In genomic region chr9:26939934-26940711, GRCh38 we compare ENCODE assay signal across 21 cellular contexts. TPM values are rescaled to one million over a fixed set of nuclear protein-coding genes. Genes with fewer than 3 reads are reported as not detected.
DNase-seq lines count a peak whose midpoint lies in the region; ATAC-seq, FAIRE-seq and TF ChIP-seq lines count a peak whose summit lies in the region.
"Had no signal": no experiment of that assay in that cellular context is flagged by ENCODE, and none has a peak within 500 bp of the region (broad histone marks: within the 10 kb centered on the region; RNA-seq: fewer than 3 reads in every experiment).

No MANE protein-coding gene starts in this region.

- H3K4me3 ChIP-seq in adipocyte (ENCODE audit: low read length), result no peak overlapping the region
- peak overlapping the region in 2 of 4 donors; percentile 6 to 7 for H3K4me3 ChIP-seq in gastrocnemius medialis
- no peak overlapping the region for H3K4me3 ChIP-seq in body of pancreas

- H3K4me1 ChIP-seq in adipocyte (ENCODE audit: control insufficient read depth, insufficient read depth, low read length), result peaks cover 17% of the 10 kb centered on the region
- peaks cover 36 to 58% of the 10 kb centered on the region in 2 donors for H3K4me1 ChIP-seq in gastrocnemius medialis
- peaks cover 16% of the 10 kb centered on the region for H3K4me1 ChIP-seq in body of pancreas

- H3K27ac ChIP-seq in gastrocnemius medialis (peak overlapping the region; percentile 2 to 64 (median 60)), body of pancreas (no peak overlapping the region)
- H3K27ac ChIP-seq: C4-2B had no signal

- H3K27me3 Mint-ChIP-seq in activated CD8-positive, alpha-beta memory T cell treated with anti-CD3 and anti-CD28 coated beads, Interleukin-2, amount 10 ng/mL, durations not matched to agents 7 days and 5 days, result no peaks in the 10 kb centered on the region
- H3K27me3 Mint-ChIP-seq: stimulated activated memory B cell treated with anti-CD40 and anti-IgM and Interleukin-4, amounts not matched to agents 10 μg/mL and 1 μg/mL and 100 μg/mL, for 72 hours; type B pancreatic cell had no signal

- H3K4me1 Mint-ChIP-seq in activated CD8-positive, alpha-beta memory T cell treated with anti-CD3 and anti-CD28 coated beads, Interleukin-2, amount 10 ng/mL, durations not matched to agents 7 days and 5 days, result peaks cover 59% of the 10 kb centered on the region

- intact Hi-C loops in gastrocnemius medialis (cut with DNase I; ENCODE audit: low total_unique reads) (loop anchor here (10.0 kb wide), 1 partner anchor 635 kb away; the partner anchor contains the start of gene C9orf72), body of pancreas (cut with DNase I) (no loop called here), sciatic nerve (cut with DNase I) (no loop called here)

- in situ Hi-C loops in gastrocnemius medialis (cut with MboI; ENCODE audit: low sequenced_read_pairs in 4 of 4), result loop anchor here in 3 of 4 donors (10.0 to 25.0 kb wide), 3 partner anchors 55 to 635 kb away; partner anchors contain the start of gene C9orf72 (in 2 of the 3)

- peaks cover 11% of the 10 kb centered on the region for H3K9me3 ChIP-seq in adipocyte (ENCODE audit: control insufficient read depth, low read length)
- H3K9me3 ChIP-seq in gastrocnemius medialis, result peaks cover 0 to 7% (median 0%) of the 10 kb centered on the region in 3 donors
- H3K9me3 ChIP-seq in body of pancreas, result peaks cover 0 to 7% (median 0%) of the 10 kb centered on the region in 3 donors

- peak; percentile 37 for ATAC-seq in activated CD8-positive, alpha-beta memory T cell treated with anti-CD3 and anti-CD28 coated beads, Interleukin-2, amount 10 ng/mL, durations not matched to agents 7 days and 5 days
- ATAC-seq in gastrocnemius medialis, result no peak
- ATAC-seq in body of pancreas, result no peak
- no peak for ATAC-seq in sciatic nerve
- ATAC-seq: stimulated activated memory B cell treated with anti-CD40 and anti-IgM and Interleukin-4, amounts not matched to agents 10 μg/mL and 1 μg/mL and 100 μg/mL, for 72 hours; WTC11 had no signal

- TF ChIP-seq CTCF in gastrocnemius medialis (IDR thresholded peaks at IDR 0.05 in 4 of 5, conservative IDR thresholded peaks at IDR 0.05 in 1 of 5) (no peak), body of pancreas (IDR thresholded peaks at IDR 0.05) (no peak)

- peak overlapping the region; percentile 6 for H3K4me3 Mint-ChIP-seq in activated CD8-positive, alpha-beta memory T cell treated with anti-CD3 and anti-CD28 coated beads, Interleukin-2, amount 10 ng/mL, durations not matched to agents 7 days and 5 days
- H3K4me3 Mint-ChIP-seq: neural crest cell; stimulated activated memory B cell treated with anti-CD40 and anti-IgM and Interleukin-4, amounts not matched to agents 10 μg/mL and 1 μg/mL and 100 μg/mL, for 72 hours; type B pancreatic cell; WTC11 had no signal

- no peak overlapping the region for H3K9ac ChIP-seq in adipocyte (ENCODE audit: low read length)

- CTCF ChIA-PET in activated CD8-positive, alpha-beta memory T cell treated with anti-CD3 and anti-CD28 coated beads, Interleukin-2, amount 10 ng/mL, durations not matched to agents 7 days and 5 days (lab: Charles Lee), result no interaction called here

- H3K36me3 ChIP-seq in adipocyte (ENCODE audit: control insufficient read depth, insufficient read depth, low read length, severe bottlenecking) (no peaks in the 10 kb centered on the region), gastrocnemius medialis (no peaks in the 10 kb centered on the region), body of pancreas (replicated peaks in 1 of 2; ENCODE audit: insufficient read depth in 1 of 2, low read depth in 2 of 2) (no peaks in the 10 kb centered on the region)

- peaks cover 55% of the 10 kb centered on the region for H3K36me3 Mint-ChIP-seq in activated CD8-positive, alpha-beta memory T cell treated with anti-CD3 and anti-CD28 coated beads, Interleukin-2, amount 10 ng/mL, durations not matched to agents 7 days and 5 days
- H3K36me3 Mint-ChIP-seq: WTC11 had no signal

- peak; percentile 60 for FAIRE-seq in H54 (lab: Jason Lieb, UNC)

- no peaks in the 10 kb centered on the region for H3K27me3 ChIP-seq in adipocyte (replicated peaks; ENCODE audit: control insufficient read depth, insufficient read depth, low read length)
- H3K27me3 ChIP-seq in gastrocnemius medialis, result no peaks in the 10 kb centered on the region
- no peaks in the 10 kb centered on the region for H3K27me3 ChIP-seq in body of pancreas

- DNase-seq in activated CD8-positive, alpha-beta memory T cell treated with anti-CD3 and anti-CD28 coated beads, Interleukin-2, amount 10 ng/mL, durations not matched to agents 7 days and 5 days, result no peak
- DNase-seq in activated CD8-positive, alpha-beta memory T cell treated with anti-CD3 and anti-CD28 coated beads, Interleukin-2, amount 50 U/mL, for 4 hours, result no peak
- DNase-seq in H54 (ENCODE audit: insufficient read length, low spot score) (no peak), adipocyte (ENCODE audit: low read depth) (peak; percentile 17), gastrocnemius medialis (no peak), body of pancreas (no peak), sciatic nerve (ENCODE audit: low spot score) (no peak)
- no peak for DNase-seq in activated effector memory CD4-positive, alpha-beta T cell treated with anti-CD3 and anti-CD28 coated beads, Interleukin-2, amount 50 U/mL, for 16 hours
- DNase-seq: amniotic stem cell, cerebellar nuclear complex, DMS79 treated with DMSO at 0.1 percent for 48 hours, hypothalamus, mesendoderm, MV-4-11, NCI-H1930, NCI-H446 had no signal

- no peak for TF ChIP-seq POLR2A in H54 (IDR thresholded peaks at IDR 0.05; ENCODE audit: low read depth, low read length)
- no peak for TF ChIP-seq POLR2A in gastrocnemius medialis (IDR thresholded peaks at IDR 0.05)
- TF ChIP-seq POLR2A in body of pancreas (IDR thresholded peaks at IDR 0.05), result no peak

- H3K27ac Mint-ChIP-seq in activated CD8-positive, alpha-beta memory T cell treated with anti-CD3 and anti-CD28 coated beads, Interleukin-2, amount 10 ng/mL, durations not matched to agents 7 days and 5 days, result peak overlapping the region; percentile 71
- H3K27ac Mint-ChIP-seq: stimulated activated memory B cell treated with anti-CD40 and anti-IgM and Interleukin-4, amounts not matched to agents 10 μg/mL and 1 μg/mL and 100 μg/mL, for 72 hours; type B pancreatic cell; WTC11 had no signal

- H3K9me3 Mint-ChIP-seq in activated CD8-positive, alpha-beta memory T cell treated with anti-CD3 and anti-CD28 coated beads, Interleukin-2, amount 10 ng/mL, durations not matched to agents 7 days and 5 days (ENCODE audit: low read depth), result no peaks in the 10 kb centered on the region
- H3K9me3 Mint-ChIP-seq: type B pancreatic cell had no signal

- WGBS in body of pancreas, 2 donors, result 76 to 82% methylated on average over 3 of the region's 3 CpGs

RNA-seq across cellular contexts. Expression of gene PLAA, which starts 6.9 kb away (rescaled TPM):
- 10 to 100 TPM; 36.4 to 44.1 TPM for total RNA-seq in activated CD8-positive, alpha-beta memory T cell treated with anti-CD3 and anti-CD28 coated beads, Interleukin-2, amount 10 ng/mL, durations not matched to agents 7 days and 5 days
- 100 to 1,000 TPM in 1 of 4 donors, 10 to 100 TPM in 3; 72.5 to 105 (median 83.8) TPM for total RNA-seq in gastrocnemius medialis
- 10 to 100 TPM; 11.2 to 17.9 TPM for total RNA-seq in body of pancreas
- 21.8 TPM for total RNA-seq in sciatic nerve

RNA-seq across cellular contexts. Expression of gene IFT74, which starts 16.1 kb away (rescaled TPM):
- 10 to 100 TPM; 11.8 to 12.1 TPM for total RNA-seq in activated CD8-positive, alpha-beta memory T cell treated with anti-CD3 and anti-CD28 coated beads, Interleukin-2, amount 10 ng/mL, durations not matched to agents 7 days and 5 days
- total RNA-seq in gastrocnemius medialis, result 10 to 100 TPM in 3 of 4 donors, 1 to 10 TPM in 1; 4.9 to 15.2 (median 13.0) TPM
- 1 to 10 TPM; 7.3 to 9.1 TPM for total RNA-seq in body of pancreas
- 22.6 TPM for total RNA-seq in sciatic nerve

RNA-seq across cellular contexts. Expression of gene CAAP1, which starts 47.5 kb away (rescaled TPM):
- 10 to 100 TPM; 18.0 to 18.1 TPM for total RNA-seq in activated CD8-positive, alpha-beta memory T cell treated with anti-CD3 and anti-CD28 coated beads, Interleukin-2, amount 10 ng/mL, durations not matched to agents 7 days and 5 days
- total RNA-seq in gastrocnemius medialis (10 to 100 TPM in 1 of 4 donors, 1 to 10 TPM in 3; 4.5 to 12.3 (median 6.8) TPM), body of pancreas (10 to 100 TPM; 14.0 to 26.7 TPM), sciatic nerve (12.1 TPM)

Comparison
In these comparisons a context has a peak if more than half of its experiments do, and no peak if none do; other contexts are left out.
1. H3K27ac ChIP-seq: peak in gastrocnemius medialis (4 of 4); none in body of pancreas (0 of 4).